In the genomic region with DNA sequence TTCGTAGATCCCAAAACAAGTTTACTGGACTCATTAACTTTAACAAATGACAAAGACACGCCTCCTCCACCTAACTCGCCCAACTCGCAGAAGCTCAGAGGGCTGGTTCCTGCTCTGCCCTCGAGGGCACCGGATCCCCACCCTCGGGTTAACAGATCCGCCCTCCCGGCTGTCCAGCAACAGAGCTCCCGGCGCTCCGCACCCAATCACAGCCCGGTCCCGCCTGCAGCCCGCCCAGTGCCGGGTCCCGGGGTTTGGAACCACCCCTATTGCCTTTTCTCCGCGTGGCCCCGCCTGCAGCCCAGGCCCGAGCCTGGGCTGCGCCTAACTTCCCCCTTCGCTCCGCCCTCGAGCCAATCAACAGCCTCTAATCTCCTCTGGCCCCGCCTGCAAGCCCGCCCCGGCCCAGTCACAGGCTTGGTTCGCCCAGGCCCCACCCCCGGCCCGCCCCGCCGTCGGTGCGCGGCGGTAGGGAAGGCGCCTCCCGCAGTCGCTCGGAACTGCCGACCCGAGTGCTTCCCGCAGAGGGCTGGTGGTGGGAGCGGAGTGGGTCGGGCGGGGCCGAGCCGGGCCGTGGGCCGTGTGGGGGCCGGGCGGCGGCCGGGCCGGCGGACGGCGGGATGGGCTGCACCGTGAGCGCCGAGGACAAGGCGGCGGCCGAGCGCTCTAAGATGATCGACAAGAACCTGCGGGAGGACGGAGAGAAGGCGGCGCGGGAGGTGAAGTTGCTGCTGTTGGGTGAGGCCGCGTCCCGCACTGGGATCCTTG, we compare ENCODE assay signal across 1 cellular context.
TF ChIP-seq lines count a peak whose summit lies in the region.

GNAI2 (plus strand) TSS at position 489 of the 768 bp plus-strand sequence; CDS start at position 621, 132 bp downstream.

TF ChIP-seq in HepG2, 621 proteins besides CTCF, POLR2A, EP300 and RAD21 (continued from another document and continues in another):
- TF ChIP-seq, protein P1, sequence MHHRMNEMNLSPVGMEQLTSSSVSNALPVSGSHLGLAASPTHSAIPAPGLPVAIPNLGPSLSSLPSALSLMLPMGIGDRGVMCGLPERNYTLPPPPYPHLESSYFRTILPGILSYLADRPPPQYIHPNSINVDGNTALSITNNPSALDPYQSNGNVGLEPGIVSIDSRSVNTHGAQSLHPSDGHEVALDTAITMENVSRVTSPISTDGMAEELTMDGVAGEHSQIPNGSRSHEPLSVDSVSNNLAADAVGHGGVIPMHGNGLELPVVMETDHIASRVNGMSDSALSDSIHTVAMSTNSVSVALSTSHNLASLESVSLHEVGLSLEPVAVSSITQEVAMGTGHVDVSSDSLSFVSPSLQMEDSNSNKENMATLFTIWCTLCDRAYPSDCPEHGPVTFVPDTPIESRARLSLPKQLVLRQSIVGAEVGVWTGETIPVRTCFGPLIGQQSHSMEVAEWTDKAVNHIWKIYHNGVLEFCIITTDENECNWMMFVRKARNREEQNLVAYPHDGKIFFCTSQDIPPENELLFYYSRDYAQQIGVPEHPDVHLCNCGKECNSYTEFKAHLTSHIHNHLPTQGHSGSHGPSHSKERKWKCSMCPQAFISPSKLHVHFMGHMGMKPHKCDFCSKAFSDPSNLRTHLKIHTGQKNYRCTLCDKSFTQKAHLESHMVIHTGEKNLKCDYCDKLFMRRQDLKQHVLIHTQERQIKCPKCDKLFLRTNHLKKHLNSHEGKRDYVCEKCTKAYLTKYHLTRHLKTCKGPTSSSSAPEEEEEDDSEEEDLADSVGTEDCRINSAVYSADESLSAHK (CRISPR knock-in tag; IDR thresholded peaks at IDR 0.05; ENCODE audit: borderline replicate concordance) = no peak
- TF ChIP-seq ZNF746 (CRISPR knock-in tag; IDR thresholded peaks at IDR 0.05) = no peak
- no peak for TF ChIP-seq ZFP91 (CRISPR knock-in tag; IDR thresholded peaks at IDR 0.05; ENCODE audit: borderline replicate concordance)
- TF ChIP-seq KDM5B (CRISPR knock-in tag; IDR thresholded peaks at IDR 0.05; ENCODE audit: borderline replicate concordance) = no peak; the same call in 1 of the 2 replicates
- TF ChIP-seq ZNF326 (CRISPR knock-in tag; IDR thresholded peaks at IDR 0.05; ENCODE audit: borderline replicate concordance) = no peak
- TF ChIP-seq BRCA1 (CRISPR knock-in tag; IDR thresholded peaks at IDR 0.05) = no peak
- no peak for TF ChIP-seq KLF9 (CRISPR knock-in tag; IDR thresholded peaks at IDR 0.05; ENCODE audit: low read depth)
- no peak for TF ChIP-seq ZNF737 (CRISPR knock-in tag; IDR thresholded peaks at IDR 0.05; ENCODE audit: borderline replicate concordance)
- TF ChIP-seq ZNF781 (CRISPR knock-in tag; IDR thresholded peaks at IDR 0.05; ENCODE audit: borderline replicate concordance, not compliant biosample characterization) = no peak
- TF ChIP-seq ZNF629 (CRISPR knock-in tag; conservative IDR thresholded peaks at IDR 0.05) = no peak
- TF ChIP-seq DBP (CRISPR knock-in tag; IDR thresholded peaks at IDR 0.05; ENCODE audit: not compliant biosample characterization) = no peak
- TF ChIP-seq, protein P2, sequence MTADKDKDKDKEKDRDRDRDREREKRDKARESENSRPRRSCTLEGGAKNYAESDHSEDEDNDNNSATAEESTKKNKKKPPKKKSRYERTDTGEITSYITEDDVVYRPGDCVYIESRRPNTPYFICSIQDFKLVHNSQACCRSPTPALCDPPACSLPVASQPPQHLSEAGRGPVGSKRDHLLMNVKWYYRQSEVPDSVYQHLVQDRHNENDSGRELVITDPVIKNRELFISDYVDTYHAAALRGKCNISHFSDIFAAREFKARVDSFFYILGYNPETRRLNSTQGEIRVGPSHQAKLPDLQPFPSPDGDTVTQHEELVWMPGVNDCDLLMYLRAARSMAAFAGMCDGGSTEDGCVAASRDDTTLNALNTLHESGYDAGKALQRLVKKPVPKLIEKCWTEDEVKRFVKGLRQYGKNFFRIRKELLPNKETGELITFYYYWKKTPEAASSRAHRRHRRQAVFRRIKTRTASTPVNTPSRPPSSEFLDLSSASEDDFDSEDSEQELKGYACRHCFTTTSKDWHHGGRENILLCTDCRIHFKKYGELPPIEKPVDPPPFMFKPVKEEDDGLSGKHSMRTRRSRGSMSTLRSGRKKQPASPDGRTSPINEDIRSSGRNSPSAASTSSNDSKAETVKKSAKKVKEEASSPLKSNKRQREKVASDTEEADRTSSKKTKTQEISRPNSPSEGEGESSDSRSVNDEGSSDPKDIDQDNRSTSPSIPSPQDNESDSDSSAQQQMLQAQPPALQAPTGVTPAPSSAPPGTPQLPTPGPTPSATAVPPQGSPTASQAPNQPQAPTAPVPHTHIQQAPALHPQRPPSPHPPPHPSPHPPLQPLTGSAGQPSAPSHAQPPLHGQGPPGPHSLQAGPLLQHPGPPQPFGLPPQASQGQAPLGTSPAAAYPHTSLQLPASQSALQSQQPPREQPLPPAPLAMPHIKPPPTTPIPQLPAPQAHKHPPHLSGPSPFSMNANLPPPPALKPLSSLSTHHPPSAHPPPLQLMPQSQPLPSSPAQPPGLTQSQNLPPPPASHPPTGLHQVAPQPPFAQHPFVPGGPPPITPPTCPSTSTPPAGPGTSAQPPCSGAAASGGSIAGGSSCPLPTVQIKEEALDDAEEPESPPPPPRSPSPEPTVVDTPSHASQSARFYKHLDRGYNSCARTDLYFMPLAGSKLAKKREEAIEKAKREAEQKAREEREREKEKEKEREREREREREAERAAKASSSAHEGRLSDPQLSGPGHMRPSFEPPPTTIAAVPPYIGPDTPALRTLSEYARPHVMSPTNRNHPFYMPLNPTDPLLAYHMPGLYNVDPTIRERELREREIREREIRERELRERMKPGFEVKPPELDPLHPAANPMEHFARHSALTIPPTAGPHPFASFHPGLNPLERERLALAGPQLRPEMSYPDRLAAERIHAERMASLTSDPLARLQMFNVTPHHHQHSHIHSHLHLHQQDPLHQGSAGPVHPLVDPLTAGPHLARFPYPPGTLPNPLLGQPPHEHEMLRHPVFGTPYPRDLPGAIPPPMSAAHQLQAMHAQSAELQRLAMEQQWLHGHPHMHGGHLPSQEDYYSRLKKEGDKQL (CRISPR knock-in tag; IDR thresholded peaks at IDR 0.05; ENCODE audit: low read depth) = no peak
- no peak for TF ChIP-seq CENPT (CRISPR knock-in tag; IDR thresholded peaks at IDR 0.05; ENCODE audit: low read depth)
- no peak for TF ChIP-seq ZNF841 (CRISPR knock-in tag; IDR thresholded peaks at IDR 0.05; ENCODE audit: borderline replicate concordance)
- TF ChIP-seq, protein P3, sequence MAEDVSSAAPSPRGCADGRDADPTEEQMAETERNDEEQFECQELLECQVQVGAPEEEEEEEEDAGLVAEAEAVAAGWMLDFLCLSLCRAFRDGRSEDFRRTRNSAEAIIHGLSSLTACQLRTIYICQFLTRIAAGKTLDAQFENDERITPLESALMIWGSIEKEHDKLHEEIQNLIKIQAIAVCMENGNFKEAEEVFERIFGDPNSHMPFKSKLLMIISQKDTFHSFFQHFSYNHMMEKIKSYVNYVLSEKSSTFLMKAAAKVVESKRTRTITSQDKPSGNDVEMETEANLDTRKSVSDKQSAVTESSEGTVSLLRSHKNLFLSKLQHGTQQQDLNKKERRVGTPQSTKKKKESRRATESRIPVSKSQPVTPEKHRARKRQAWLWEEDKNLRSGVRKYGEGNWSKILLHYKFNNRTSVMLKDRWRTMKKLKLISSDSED (CRISPR knock-in tag; IDR thresholded peaks at IDR 0.05) = no peak
- TF ChIP-seq ZC3H4 (CRISPR knock-in tag; IDR thresholded peaks at IDR 0.05; ENCODE audit: borderline replicate concordance) = no peak
- peak; percentile 65 for TF ChIP-seq SKI (IDR thresholded peaks at IDR 0.05; ENCODE audit: partially characterized antibody)
- no peak for TF ChIP-seq CEBPG (CRISPR knock-in tag; IDR thresholded peaks at IDR 0.05)
- TF ChIP-seq NR2F2 (IDR thresholded peaks at IDR 0.05; ENCODE audit: borderline replicate concordance, low read depth) = no peak
- TF ChIP-seq ZNF124 (CRISPR knock-in tag; IDR thresholded peaks at IDR 0.05) = no peak
- TF ChIP-seq ZBTB44 (CRISPR knock-in tag; IDR thresholded peaks at IDR 0.05) = no peak
- TF ChIP-seq NCOR1 (IDR thresholded peaks at IDR 0.05; ENCODE audit: borderline replicate concordance, low read length) = no peak
- TF ChIP-seq SCMH1 (CRISPR knock-in tag; IDR thresholded peaks at IDR 0.05; ENCODE audit: borderline replicate concordance) = no peak
- TF ChIP-seq ATF5 (CRISPR knock-in tag; IDR thresholded peaks at IDR 0.05; ENCODE audit: low read depth) = no peak
- TF ChIP-seq NR1H2 (CRISPR knock-in tag; IDR thresholded peaks at IDR 0.05; ENCODE audit: borderline replicate concordance, low read depth) = no peak
- TF ChIP-seq FOXA3 (CRISPR knock-in tag; IDR thresholded peaks at IDR 0.05) = no peak
- TF ChIP-seq ISX (CRISPR knock-in tag; conservative IDR thresholded peaks at IDR 0.05) = no peak
- TF ChIP-seq ZNF547 (CRISPR knock-in tag; IDR thresholded peaks at IDR 0.05) = peak; percentile 52; the same call in 1 of the 2 replicates
- 0 out of 2 replicates have a peak, but pooled peaks have one; percentile 9 for TF ChIP-seq ZNF614 (CRISPR knock-in tag; IDR thresholded peaks at IDR 0.05; ENCODE audit: borderline replicate concordance)
- TF ChIP-seq EEA1 (CRISPR knock-in tag; IDR thresholded peaks at IDR 0.05; ENCODE audit: borderline replicate concordance) = no peak
- TF ChIP-seq ZNF496 (CRISPR knock-in tag; IDR thresholded peaks at IDR 0.05; ENCODE audit: insufficient replicate concordance) = no peak
- TF ChIP-seq, protein P4, sequence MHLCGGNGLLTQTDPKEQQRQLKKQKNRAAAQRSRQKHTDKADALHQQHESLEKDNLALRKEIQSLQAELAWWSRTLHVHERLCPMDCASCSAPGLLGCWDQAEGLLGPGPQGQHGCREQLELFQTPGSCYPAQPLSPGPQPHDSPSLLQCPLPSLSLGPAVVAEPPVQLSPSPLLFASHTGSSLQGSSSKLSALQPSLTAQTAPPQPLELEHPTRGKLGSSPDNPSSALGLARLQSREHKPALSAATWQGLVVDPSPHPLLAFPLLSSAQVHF (CRISPR knock-in tag; IDR thresholded peaks at IDR 0.05) = no peak
- peak; percentile 51; the same call in 1 of the 2 replicates for TF ChIP-seq ZBTB7B (CRISPR knock-in tag; IDR thresholded peaks at IDR 0.05)
- no peak for TF ChIP-seq NBN (conservative IDR thresholded peaks at IDR 0.05)
- TF ChIP-seq, protein P5, sequence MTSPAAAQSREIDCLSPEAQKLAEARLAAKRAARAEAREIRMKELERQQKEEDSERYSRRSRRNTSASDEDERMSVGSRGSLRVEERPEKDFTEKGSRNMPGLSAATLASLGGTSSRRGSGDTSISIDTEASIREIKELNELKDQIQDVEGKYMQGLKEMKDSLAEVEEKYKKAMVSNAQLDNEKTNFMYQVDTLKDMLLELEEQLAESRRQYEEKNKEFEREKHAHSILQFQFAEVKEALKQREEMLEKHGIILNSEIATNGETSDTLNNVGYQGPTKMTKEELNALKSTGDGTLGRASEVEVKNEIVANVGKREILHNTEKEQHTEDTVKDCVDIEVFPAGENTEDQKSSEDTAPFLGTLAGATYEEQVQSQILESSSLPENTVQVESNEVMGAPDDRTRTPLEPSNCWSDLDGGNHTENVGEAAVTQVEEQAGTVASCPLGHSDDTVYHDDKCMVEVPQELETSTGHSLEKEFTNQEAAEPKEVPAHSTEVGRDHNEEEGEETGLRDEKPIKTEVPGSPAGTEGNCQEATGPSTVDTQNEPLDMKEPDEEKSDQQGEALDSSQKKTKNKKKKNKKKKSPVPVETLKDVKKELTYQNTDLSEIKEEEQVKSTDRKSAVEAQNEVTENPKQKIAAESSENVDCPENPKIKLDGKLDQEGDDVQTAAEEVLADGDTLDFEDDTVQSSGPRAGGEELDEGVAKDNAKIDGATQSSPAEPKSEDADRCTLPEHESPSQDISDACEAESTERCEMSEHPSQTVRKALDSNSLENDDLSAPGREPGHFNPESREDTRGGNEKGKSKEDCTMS (CRISPR knock-in tag; conservative IDR thresholded peaks at IDR 0.05) = no peak
- no peak for TF ChIP-seq ZNF672 (CRISPR knock-in tag; IDR thresholded peaks at IDR 0.05)
- TF ChIP-seq ZNF782 (CRISPR knock-in tag; IDR thresholded peaks at IDR 0.05; ENCODE audit: borderline replicate concordance) = no peak
- no peak for TF ChIP-seq CEBPB (IDR thresholded peaks at IDR 0.05; ENCODE audit: borderline replicate concordance, low read depth, low read length)
- no peak for TF ChIP-seq TAF15 (IDR thresholded peaks at IDR 0.05; ENCODE audit: low read depth, low read length, poor library complexity, severe bottlenecking)
- TF ChIP-seq, protein P6, sequence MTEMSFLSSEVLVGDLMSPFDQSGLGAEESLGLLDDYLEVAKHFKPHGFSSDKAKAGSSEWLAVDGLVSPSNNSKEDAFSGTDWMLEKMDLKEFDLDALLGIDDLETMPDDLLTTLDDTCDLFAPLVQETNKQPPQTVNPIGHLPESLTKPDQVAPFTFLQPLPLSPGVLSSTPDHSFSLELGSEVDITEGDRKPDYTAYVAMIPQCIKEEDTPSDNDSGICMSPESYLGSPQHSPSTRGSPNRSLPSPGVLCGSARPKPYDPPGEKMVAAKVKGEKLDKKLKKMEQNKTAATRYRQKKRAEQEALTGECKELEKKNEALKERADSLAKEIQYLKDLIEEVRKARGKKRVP (CRISPR knock-in tag; IDR thresholded peaks at IDR 0.05) = no peak
